8 cellular contexts compared by ENCODE assay signal in genomic region chr19:50804420-50805272, GRCh38. TPM values are rescaled to one million over a fixed set of nuclear protein-coding genes. Genes with fewer than 3 reads are reported as not detected.
DNase-seq lines count a peak whose midpoint lies in the region; ATAC-seq, FAIRE-seq and TF ChIP-seq lines count a peak whose summit lies in the region.

No MANE protein-coding gene starts in this region.

- peaks cover 0 to 11% of the 10 kb centered on the region in 2 donors for H3K36me3 ChIP-seq in adrenal gland (replicated peaks in 1 of 2)
- H3K36me3 ChIP-seq in trophoblast cell (ENCODE audit: control insufficient read depth in 1 of 2, insufficient read depth in 2 of 2, low read length in 2 of 2), result peaks cover 15 to 17% of the 10 kb centered on the region in 2 experiments
- no peaks in the 10 kb centered on the region for H3K36me3 ChIP-seq in transverse colon

- H3K4me2 ChIP-seq in trophoblast cell (ENCODE audit: low read length), result peak overlapping the region; percentile 98

- peak overlapping the region; percentile 90 for H2BK5ac ChIP-seq in trophoblast cell (ENCODE audit: low read depth, low read length, poor library complexity)

- peak overlapping the region; percentile 87 for H2BK120ac ChIP-seq in trophoblast cell (ENCODE audit: insufficient read depth, low read length, poor library complexity)

- H3K4me3 ChIP-seq in adrenal gland (peak overlapping the region; percentile 54 to 93 (median 75)), trophoblast cell (ENCODE audit: low read depth, low read length) (peak overlapping the region; percentile 88), transverse colon (peak overlapping the region; percentile 68 to 99 (median 94))

- H4K8ac ChIP-seq in trophoblast cell (ENCODE audit: low read depth, low read length), result peak overlapping the region; percentile 97

- peak; percentile 86 for ATAC-seq in HG02852 (IDR thresholded peaks at IDR 0.05; ENCODE audit: unreplicated experiment)

- H3K4me1 ChIP-seq in adrenal gland (replicated peaks in 1 of 2) (peaks cover 13 to 22% of the 10 kb centered on the region in 2 donors), trophoblast cell (ENCODE audit: control insufficient read depth in 1 of 2, insufficient read depth in 2 of 2, low read length in 2 of 2) (peaks cover 3 to 7% of the 10 kb centered on the region in 2 experiments), transverse colon (peaks cover 6 to 26% (median 22%) of the 10 kb centered on the region in 4 donors)

- H3K14ac ChIP-seq in trophoblast cell (ENCODE audit: low read length), result peak overlapping the region; percentile 97

- no peak overlapping the region for H3K23ac ChIP-seq in trophoblast cell (ENCODE audit: low read length)

- in situ Hi-C loops in transverse colon (cut with MboI; ENCODE audit: low pct_ligation_motif_present in 1 of 4, low pct_unique_long_range_greater_than_20kb in 1 of 4, low sequenced_read_pairs in 3 of 4), result no loop called here

- peak overlapping the region; percentile 73 to 98 (median 95) for H3K27ac ChIP-seq in adrenal gland
- peak overlapping the region; percentile 94 for H3K27ac ChIP-seq in trophoblast cell (ENCODE audit: low read depth, low read length)
- H3K27ac ChIP-seq in transverse colon, result peak overlapping the region; percentile 91 to 97 (median 95)

- H2AK5ac ChIP-seq in trophoblast cell (ENCODE audit: low read length), result peak overlapping the region; percentile 96

- DNase-seq in GM12892 (ENCODE audit: insufficient read length) (peak; percentile 95), NCI-H1436 treated with DMSO at 0.1 percent for 48 hours (lab: John Stamatoyannopoulos, UW) (peak; percentile 94), T follicular helper cell (ENCODE audit: low read depth) (peak; percentile 95), adrenal gland (peak; percentile 98 to 99 (median 99)), cardiac septum (ENCODE audit: low spot score) (peak; percentile 98), trophoblast cell (peak; percentile 98 to 99), transverse colon (peak; percentile 98)

- peak overlapping the region; percentile 79 for H2AFZ ChIP-seq in trophoblast cell (ENCODE audit: insufficient read depth, low read length, poor library complexity)

- TF ChIP-seq POLR2A in GM12892 (IDR thresholded peaks at IDR 0.05; ENCODE audit: low read depth, low read length) (peak; percentile 99), adrenal gland (IDR thresholded peaks at IDR 0.05) (peak; percentile 25 to 39), transverse colon (IDR thresholded peaks at IDR 0.05) (peak; percentile 84)

- peak overlapping the region; percentile 92 for H3K18ac ChIP-seq in trophoblast cell (ENCODE audit: low read length)

- H3K79me2 ChIP-seq in trophoblast cell (ENCODE audit: control insufficient read depth, insufficient read depth, low read length, poor library complexity), result peaks cover 16% of the 10 kb centered on the region

- no peaks in the 10 kb centered on the region for H3K9me3 ChIP-seq in adrenal gland (replicated peaks in 1 of 3)
- no peaks in the 10 kb centered on the region for H3K9me3 ChIP-seq in trophoblast cell (ENCODE audit: insufficient read depth, low read depth, low read length)
- H3K9me3 ChIP-seq in transverse colon, result no peaks in the 10 kb centered on the region

- peak overlapping the region; percentile 90 for H4K91ac ChIP-seq in trophoblast cell (ENCODE audit: low read depth, low read length)

- H3K79me1 ChIP-seq in trophoblast cell (ENCODE audit: low read length), result peaks cover 9% of the 10 kb centered on the region

- peak overlapping the region; percentile 95 for H4K12ac ChIP-seq in trophoblast cell (ENCODE audit: low read depth, low read length)

- H2BK12ac ChIP-seq in trophoblast cell (ENCODE audit: low read length), result no peak overlapping the region

- TF ChIP-seq CTCF in adrenal gland (IDR thresholded peaks at IDR 0.05) (peak in 1 of 6 experiments; percentile 7), transverse colon (IDR thresholded peaks at IDR 0.05) (no peak)

- intact Hi-C loops in adrenal gland (cut with DNase I) (loop anchor here in 1 of 2 donors (5.0 kb wide), 1 partner anchor 118 kb away; no protein-coding TSS in a partner anchor), cardiac septum (cut with DNase I) (no loop called here), transverse colon (cut with DNase I; ENCODE audit: low total_unique reads) (no loop called here)

- peak overlapping the region; percentile 98 for H3K9ac ChIP-seq in trophoblast cell (ENCODE audit: low read length)

- WGBS in adrenal gland, 4 donors, result 0 to 1% (median 1%) methylated on average over 37 to 62 of the region's 62 CpGs
- no CpG with 5 or more reads among the region's 62 CpGs for WGBS in trophoblast cell (ENCODE audit: extremely low coverage, insufficient coverage, insufficient read length)
- WGBS in transverse colon (ENCODE audit: low coverage in 1 of 2), 2 donors, result 0% methylated on average over 62 of the region's 62 CpGs; no CpG with 5 or more reads in 1 of the 2 donors

- H3K27me3 ChIP-seq in adrenal gland (no peaks in the 10 kb centered on the region), trophoblast cell (ENCODE audit: insufficient read depth, low read length) (no peaks in the 10 kb centered on the region), transverse colon (no peaks in the 10 kb centered on the region)

- peak; percentile 93 for FAIRE-seq in GM12892 (lab: Jason Lieb, UNC)

- no peak for TF ChIP-seq EP300 in transverse colon (IDR thresholded peaks at IDR 0.05; ENCODE audit: low read depth)

- H3K4ac ChIP-seq in trophoblast cell (ENCODE audit: low read depth, low read length), result peak overlapping the region; percentile 99

RNA-seq across cellular contexts. Expression of gene ACP4, which starts 14.4 kb away (rescaled TPM):
- polyA plus RNA-seq in GM12892 (2012; ENCODE audit: missing spikeins), result not detected
- total RNA-seq in adrenal gland, result not detected
- not detected for polyA plus RNA-seq in adrenal gland
- total RNA-seq in cardiac septum, result not detected
- 0.19 and 0.33 TPM in 2 replicates for polyA plus RNA-seq in trophoblast cell (2013)
- total RNA-seq in transverse colon, result not detected

RNA-seq across cellular contexts. Expression of gene KLK1, which starts 18.9 kb away (rescaled TPM):
- 33.5 TPM for polyA plus RNA-seq in GM12892 (2012; ENCODE audit: missing spikeins)
- total RNA-seq in adrenal gland, result 1 to 10 TPM in 6 of 8 donors, not detected in 2; 1.4 to 8.6 (median 2.4) TPM
- polyA plus RNA-seq in adrenal gland, result 10 to 100 TPM in 2 of 3 donors, 1 to 10 TPM in 1; 1.1 to 26.5 (median 11.2) TPM
- total RNA-seq in cardiac septum, result not detected
- polyA plus RNA-seq in trophoblast cell (2013), result 0.11 TPM in 1 of 2 replicates, not detected in the other
- total RNA-seq in transverse colon, result 100 to 1,000 TPM in 1 of 4 donors, 10 to 100 TPM in 3; 17.0 to 150 (median 35.4) TPM

RNA-seq across cellular contexts. Expression of gene KLK15, which starts 28.7 kb away (rescaled TPM):
- not detected for polyA plus RNA-seq in GM12892 (2012; ENCODE audit: missing spikeins)
- total RNA-seq in adrenal gland (1 to 10 TPM in 4 of 8 donors, under 1 TPM in 2, not detected in 2; 0.32 to 5.1 (median 1.3) TPM), cardiac septum (not detected), transverse colon (1 to 10 TPM in 2 of 4 donors, not detected in 2; 1.3 to 3.8 TPM)
- 1 to 10 TPM in 1 of 3 donors, under 1 TPM in 2; 0.15 to 1.7 (median 0.34) TPM for polyA plus RNA-seq in adrenal gland
- polyA plus RNA-seq in trophoblast cell (2013), result 0.03 TPM in 1 of 2 replicates, not detected in the other

RNA-seq across cellular contexts. Expression of gene GPR32, which starts 34.4 kb away (rescaled TPM):
- polyA plus RNA-seq in GM12892 (2012; ENCODE audit: missing spikeins), result not detected
- not detected for total RNA-seq in adrenal gland
- not detected for polyA plus RNA-seq in adrenal gland
- not detected for total RNA-seq in cardiac septum
- 32.8 and 36.8 TPM in 2 replicates for polyA plus RNA-seq in trophoblast cell (2013)
- not detected for total RNA-seq in transverse colon

RNA-seq across cellular contexts. Expression of gene KLK3, which starts 50.1 kb away (rescaled TPM):
- polyA plus RNA-seq in GM12892 (2012; ENCODE audit: missing spikeins), result 0.21 TPM
- total RNA-seq in adrenal gland (1 to 10 TPM in 2 of 8 donors, under 1 TPM in 2, not detected in 4; 0.31 to 4.8 (median 2.5) TPM), cardiac septum (not detected), transverse colon (10 to 100 TPM in 1 of 4 donors, 1 to 10 TPM in 3; 2.9 to 66.9 (median 4.9) TPM)
- polyA plus RNA-seq in adrenal gland, result 10 to 100 TPM in 1 of 3 donors, 1 to 10 TPM in 1, under 1 TPM in 1; 0.35 to 26.0 (median 1.3) TPM
- not detected in 2 replicates for polyA plus RNA-seq in trophoblast cell (2013)

Comparison
In these comparisons a context has a peak if more than half of its experiments do, and no peak if none do; other contexts are left out.
1. Peak in every context shown above with its lines: DNase-seq, ATAC-seq, H3K4me3 ChIP-seq and H3K27ac ChIP-seq.
2. POLR2A ChIP-seq: peak in every context shown above with its lines; median percentile 99 in GM12892; 84 in transverse colon; 32 in adrenal gland.